20 cellular contexts compared by ENCODE assay signal in genomic region chr11:128860571-128861361, GRCh38. TPM values are rescaled to one million over a fixed set of nuclear protein-coding genes. Genes with fewer than 3 reads are reported as not detected.
DNase-seq lines count a peak whose midpoint lies in the region; ATAC-seq lines count a peak whose summit lies in the region.
"Had no signal": no experiment of that assay in that cellular context is flagged by ENCODE, and none has a peak within 500 bp of the region (broad histone marks: within the 10 kb centered on the region; RNA-seq: fewer than 3 reads in every experiment).

No MANE protein-coding gene starts in this region.

- H2BK5ac ChIP-seq in mesenchymal stem cell (ENCODE audit: low read depth, low read length, poor library complexity, severe bottlenecking), result no peak overlapping the region

- H3K4me3 ChIP-seq in GM23248, result no peak overlapping the region
- no peak overlapping the region for H3K4me3 ChIP-seq in mesenchymal stem cell (ENCODE audit: insufficient read depth in 1 of 2, low read depth in 1 of 2, low read length in 2 of 2)
- H3K4me3 ChIP-seq: PC-9, stomach had no signal

- no peak overlapping the region for H3K23ac ChIP-seq in mesenchymal stem cell (ENCODE audit: low read length in 2 of 2)

- no peaks in the 10 kb centered on the region for H4K20me1 ChIP-seq in GM23248 (ENCODE audit: insufficient read depth)

- no peak for ATAC-seq in Right ventricle myocardium inferior
- no peak for ATAC-seq in GM19035 (IDR thresholded peaks at IDR 0.05; ENCODE audit: unreplicated experiment)

- in situ Hi-C loops in GM23248 (cut with MboI), result no loop called here
- in situ Hi-C loops in KBM-7 (cut with MboI; ENCODE audit: low pct_unique_long_range_greater_than_20kb, low sequenced_read_pairs), result no loop called here

- H3F3A ChIP-seq in GM23248 (ENCODE audit: insufficient read depth), result peaks cover 21% of the 10 kb centered on the region

- H2AK5ac ChIP-seq in mesenchymal stem cell (ENCODE audit: low read length, severe bottlenecking), result no peak overlapping the region

- no peak overlapping the region for H2AFZ ChIP-seq in GM23248
- no peak overlapping the region for H2AFZ ChIP-seq in mesenchymal stem cell (ENCODE audit: low read depth, low read length)
- H2AFZ ChIP-seq: PC-9 had no signal

- H3K18ac ChIP-seq in mesenchymal stem cell (ENCODE audit: low read depth in 1 of 2, low read length in 2 of 2), result no peak overlapping the region

- intact Hi-C loops in Right ventricle myocardium inferior (cut with DNase I), result loop anchor here (10.0 kb wide), 1 partner anchor 826 kb away; no protein-coding TSS in a partner anchor

- H3K14ac ChIP-seq in mesenchymal stem cell (ENCODE audit: low read length in 2 of 2), result no peak overlapping the region

- H4K8ac ChIP-seq in mesenchymal stem cell (ENCODE audit: low read length), result no peak overlapping the region

- H3K9me3 ChIP-seq in GM23248 (ENCODE audit: low read depth), result no peaks in the 10 kb centered on the region
- no peaks in the 10 kb centered on the region for H3K9me3 ChIP-seq in mesenchymal stem cell (ENCODE audit: control insufficient read depth, low read length)
- H3K9me3 ChIP-seq: stomach had no signal

- WGBS in GM23248 (ENCODE audit: low coverage in 1 of 2, low lambda C conversion rate in 2 of 2, missing lambda C conversion rate in 2 of 2), 2 experiments, result 51 to 53% methylated on average over 16 of the region's 16 CpGs
- WGBS in mesenchymal stem cell, result 88% methylated on average over 14 of the region's 16 CpGs

- H3K9ac ChIP-seq in GM23248 (no peak overlapping the region), mesenchymal stem cell (ENCODE audit: low read length) (no peak overlapping the region)
- H3K9ac ChIP-seq: KMS-11 had no signal

- H3K4me1 ChIP-seq in GM23248 (ENCODE audit: insufficient read depth) (peaks cover 37% of the 10 kb centered on the region), mesenchymal stem cell (ENCODE audit: control insufficient read depth, insufficient read depth, low read depth, low read length) (peaks cover 9% of the 10 kb centered on the region)

- peak overlapping the region; percentile 66 for H4K91ac ChIP-seq in mesenchymal stem cell (ENCODE audit: low read length)

- H2BK120ac ChIP-seq in mesenchymal stem cell (ENCODE audit: low read depth, low read length), result no peak overlapping the region

- H3K27me3 ChIP-seq in GM23248 (replicated peaks; ENCODE audit: insufficient read depth) (no peaks in the 10 kb centered on the region; the same call in 1 of the 2 replicates), mesenchymal stem cell (ENCODE audit: control insufficient read depth in 1 of 2, insufficient read depth in 1 of 2, low read length in 2 of 2) (peaks cover 29 to 36% of the 10 kb centered on the region in 2 experiments)
- H3K27me3 ChIP-seq: stomach had no signal

- no peaks in the 10 kb centered on the region for H3K79me2 ChIP-seq in GM23248 (ENCODE audit: insufficient read depth)

- H3K27ac ChIP-seq in GM23248, result no peak overlapping the region; the same call in 1 of the 2 replicates
- H3K27ac ChIP-seq in mesenchymal stem cell (ENCODE audit: low read length, poor library complexity, severe bottlenecking), result no peak overlapping the region
- H3K27ac ChIP-seq: foreskin keratinocyte, KMS-11, PC-9, stomach had no signal

- peak; percentile 22 for DNase-seq in AG08396 (ENCODE audit: low spot score)
- peak; percentile 90 for DNase-seq in GM23248
- DNase-seq in T1000 (lab: John Stamatoyannopoulos, UW), result peak; percentile 74
- no peak for DNase-seq in mesenchymal stem cell
- DNase-seq in Right ventricle myocardium inferior (ENCODE audit: missing footprints), result no peak
- no peak for DNase-seq in T-helper 1 cell
- DNase-seq in KBM-7, result no peak
- DNase-seq: ACHN, NCI-H2171, NCI-H748 treated with DMSO at 0.1 percent for 48 hours had no signal

- H3K36me3 ChIP-seq in GM23248 (ENCODE audit: low read depth) (no peaks in the 10 kb centered on the region), mesenchymal stem cell (ENCODE audit: control insufficient read depth in 1 of 2, insufficient read depth in 2 of 2, low read depth in 1 of 2, low read length in 2 of 2) (no peaks in the 10 kb centered on the region)
- H3K36me3 ChIP-seq: stomach had no signal

- no peak overlapping the region for H2BK12ac ChIP-seq in mesenchymal stem cell (ENCODE audit: low read length in 2 of 2)

- no peak overlapping the region for H2BK15ac ChIP-seq in mesenchymal stem cell (ENCODE audit: low read depth, poor library complexity, severe bottlenecking)

- H3K79me1 ChIP-seq in mesenchymal stem cell (replicated peaks; ENCODE audit: low read length, poor library complexity, severe bottlenecking), result no peaks in the 10 kb centered on the region

- H3K9me2 ChIP-seq in GM23248 (ENCODE audit: insufficient read depth), result no peaks in the 10 kb centered on the region

- peak overlapping the region; percentile 25 for H3K4me2 ChIP-seq in GM23248 (ENCODE audit: unreplicated experiment)
- no peak overlapping the region for H3K4me2 ChIP-seq in mesenchymal stem cell (ENCODE audit: low read length, poor library complexity, severe bottlenecking)
- H3K4me2 ChIP-seq: KMS-11, PC-9 had no signal

- H3K4ac ChIP-seq in mesenchymal stem cell (ENCODE audit: low read depth in 1 of 2, low read length in 2 of 2), result no peak overlapping the region

RNA-seq across cellular contexts. Expression of gene KCNJ1, which starts 6.3 kb away (rescaled TPM):
- total RNA-seq in GM23248 (2014; rRNA removed; shearing (Covaris generic)), result not detected in 2 replicates
- not detected in 2 replicates for polyA plus RNA-seq in GM23248 (2016; fragmentation: Nextera tagmentation; extraction: Ambion mirVana)
- polyA plus RNA-seq in mesenchymal stem cell (2013, experiment 1 of 2), result not detected
- polyA plus RNA-seq in mesenchymal stem cell (2013, experiment 2 of 2), result 0.03 TPM
- not detected for total RNA-seq in Right ventricle myocardium inferior
- total RNA-seq: chondrocyte, endodermal cell, foreskin keratinocyte, left cardiac atrium, PC-9, stomach, ureter had no signal
- polyA plus RNA-seq: aorta, foreskin keratinocyte had no signal

RNA-seq across cellular contexts. Expression of gene KCNJ5, which starts 30.4 kb away (rescaled TPM):
- under 0.01 TPM in 1 of 2 replicates, not detected in the other for total RNA-seq in GM23248 (2014; rRNA removed; shearing (Covaris generic))
- not detected in 2 replicates for polyA plus RNA-seq in GM23248 (2016; fragmentation: Nextera tagmentation; extraction: Ambion mirVana)
- 0.03 TPM for polyA plus RNA-seq in mesenchymal stem cell (2013, experiment 1 of 2)
- polyA plus RNA-seq in mesenchymal stem cell (2013, experiment 2 of 2), result not detected
- total RNA-seq in Right ventricle myocardium inferior, result 7.5 TPM

Comparison
In these comparisons a context has a peak if more than half of its experiments do, and no peak if none do; other contexts are left out.
1. DNase-seq: peak in AG08396 (single experiment), GM23248 (single experiment) and T1000 (single experiment); none in mesenchymal stem cell (single experiment), Right ventricle myocardium inferior (single experiment), T-helper 1 cell (0 of 5) and KBM-7 (single experiment).